27 cellular contexts compared by ENCODE assay signal in genomic region chr9:73121375-73121935, GRCh38.
"Had no signal": no experiment of that assay in that cellular context is flagged by ENCODE, and none has a peak within 500 bp of the region (broad histone marks: within the 10 kb centered on the region; RNA-seq: fewer than 3 reads in every experiment).

No MANE protein-coding gene starts in this region.

- H3K36me3 ChIP-seq: ascending aorta, gastrocnemius medialis, neural progenitor cell, suprapubic skin, tibial nerve had no signal

- H3K9me3 ChIP-seq: ascending aorta, gastrocnemius medialis, suprapubic skin, tibial nerve had no signal

- DNase-seq: activated CD4-positive, alpha-beta memory T cell treated with anti-CD3 and anti-CD28 coated beads for 36 hours; activated CD4-positive, alpha-beta T cell treated with anti-CD3 and anti-CD28 coated beads for 4 hours; activated CD8-positive, alpha-beta memory T cell treated with anti-CD3 and anti-CD28 coated beads, Interleukin-2, amount 50 U/mL, for 4 hours; activated gamma-delta T cell; activated naive CD4-positive, alpha-beta T cell treated with anti-CD3 and anti-CD28 coated beads, Interleukin-2, amount 10 ng/mL, durations not matched to agents 7 days and 5 days; activated naive CD8-positive, alpha-beta T cell treated with anti-CD3 and anti-CD28 coated beads, Interleukin-2, amount 10 ng/mL, durations not matched to agents 7 days and 5 days; activated T-cell treated with anti-CD3 and anti-CD28 coated beads, Interleukin-2, amount 50 U/mL, for 1 hour; effector memory CD8-positive, alpha-beta T cell; gastrocnemius medialis; islet precursor cell; naive thymus-derived CD8-positive, alpha-beta T cell; right cardiac atrium; stimulated activated CD4-positive, alpha-beta T cell treated with anti-CD3 and anti-CD28 coated beads, Interleukin-15, amount 100 ng/mL, for 24 hours; stimulated activated CD4-positive, alpha-beta T cell treated with anti-CD3 and anti-CD28 coated beads, Interleukin-2, amount 100 ng/mL, for 24 hours; stimulated activated naive CD4-positive, alpha-beta T cell; T-helper 1 cell had no signal

- H3K27ac ChIP-seq: ascending aorta, coronary artery, gastrocnemius medialis, hepatocyte, neural progenitor cell, suprapubic skin, tibial nerve, VCaP had no signal

- H3K27ac Mint-ChIP-seq: activated CD4-positive, alpha-beta memory T cell treated with anti-CD3 and anti-CD28 coated beads for 36 hours; activated naive CD4-positive, alpha-beta T cell treated with anti-CD3 and anti-CD28 coated beads, Interleukin-2, amount 10 ng/mL, durations not matched to agents 7 days and 5 days; activated naive CD8-positive, alpha-beta T cell treated with anti-CD3 and anti-CD28 coated beads, Interleukin-2, amount 10 ng/mL, durations not matched to agents 7 days and 5 days; activated T-helper 1 cell treated with anti-CD3 and anti-CD28 coated beads, Interleukin-12 subunit alpha, Interleukin-12 subunit beta, Interleukin-2, Interleukin-4 antibody, amounts not matched to agents 30 ng/mL and 10 ng/mL and 1 ng/mL, durations not matched to agents 14 hours and 24 hours and 36 hours; brain; effector memory CD8-positive, alpha-beta T cell; memory B cell; naive thymus-derived CD8-positive, alpha-beta T cell; neural progenitor cell; T-helper 2 cell treated with Interferon-gamma antibody and Interleukin-4, amounts not matched to agents 5 μg/mL and 100 μg/mL, for 36 hours had no signal

- H3K4me3 ChIP-seq: ascending aorta, coronary artery, gastrocnemius medialis, hepatocyte, neural progenitor cell, suprapubic skin, tibial nerve had no signal

- H3K9me3 Mint-ChIP-seq: activated CD4-positive, alpha-beta memory T cell treated with anti-CD3 and anti-CD28 coated beads for 36 hours; activated naive CD4-positive, alpha-beta T cell treated with anti-CD3 and anti-CD28 coated beads, Interleukin-2, amount 10 ng/mL, durations not matched to agents 7 days and 5 days; activated T-helper 1 cell treated with anti-CD3 and anti-CD28 coated beads, Interleukin-12 subunit alpha, Interleukin-12 subunit beta, Interleukin-2, Interleukin-4 antibody, amounts not matched to agents 30 ng/mL and 10 ng/mL and 1 ng/mL, durations not matched to agents 14 hours and 24 hours and 36 hours; effector memory CD8-positive, alpha-beta T cell; memory B cell; naive thymus-derived CD8-positive, alpha-beta T cell; T-helper 2 cell treated with Interferon-gamma antibody and Interleukin-4, amounts not matched to agents 5 μg/mL and 100 μg/mL, for 36 hours had no signal

- H3K27me3 Mint-ChIP-seq: activated CD4-positive, alpha-beta memory T cell treated with anti-CD3 and anti-CD28 coated beads for 36 hours; activated naive CD4-positive, alpha-beta T cell treated with anti-CD3 and anti-CD28 coated beads, Interleukin-2, amount 10 ng/mL, durations not matched to agents 7 days and 5 days; activated naive CD8-positive, alpha-beta T cell treated with anti-CD3 and anti-CD28 coated beads, Interleukin-2, amount 10 ng/mL, durations not matched to agents 7 days and 5 days; brain; effector memory CD8-positive, alpha-beta T cell; naive thymus-derived CD8-positive, alpha-beta T cell had no signal

- ATAC-seq: effector memory CD8-positive, alpha-beta T cell; gastrocnemius medialis; naive thymus-derived CD8-positive, alpha-beta T cell; right cardiac atrium had no signal

- H3K4me1 ChIP-seq: ascending aorta, gastrocnemius medialis, neural progenitor cell, suprapubic skin, tibial nerve had no signal

- H3K4me3 Mint-ChIP-seq: activated CD4-positive, alpha-beta memory T cell treated with anti-CD3 and anti-CD28 coated beads for 36 hours; activated naive CD4-positive, alpha-beta T cell treated with anti-CD3 and anti-CD28 coated beads, Interleukin-2, amount 10 ng/mL, durations not matched to agents 7 days and 5 days; activated naive CD8-positive, alpha-beta T cell treated with anti-CD3 and anti-CD28 coated beads, Interleukin-2, amount 10 ng/mL, durations not matched to agents 7 days and 5 days; activated T-helper 1 cell treated with anti-CD3 and anti-CD28 coated beads, Interleukin-12 subunit alpha, Interleukin-12 subunit beta, Interleukin-2, Interleukin-4 antibody, amounts not matched to agents 30 ng/mL and 10 ng/mL and 1 ng/mL, durations not matched to agents 14 hours and 24 hours and 36 hours; brain; effector memory CD8-positive, alpha-beta T cell; memory B cell; naive thymus-derived CD8-positive, alpha-beta T cell; neural progenitor cell; T-helper 2 cell treated with Interferon-gamma antibody and Interleukin-4, amounts not matched to agents 5 μg/mL and 100 μg/mL, for 36 hours had no signal

- H3K4me2 ChIP-seq: hepatocyte, neural progenitor cell had no signal

- H3K36me3 Mint-ChIP-seq: activated CD4-positive, alpha-beta memory T cell treated with anti-CD3 and anti-CD28 coated beads for 36 hours; activated naive CD4-positive, alpha-beta T cell treated with anti-CD3 and anti-CD28 coated beads, Interleukin-2, amount 10 ng/mL, durations not matched to agents 7 days and 5 days; brain; memory B cell; naive thymus-derived CD8-positive, alpha-beta T cell; neural progenitor cell had no signal

- H3K27me3 ChIP-seq: ascending aorta, gastrocnemius medialis, hepatocyte, neural progenitor cell, suprapubic skin, tibial nerve had no signal

- H3K4me1 Mint-ChIP-seq: memory B cell; naive thymus-derived CD8-positive, alpha-beta T cell; neural progenitor cell had no signal
